In genomic region chr10:77284797-77285196, GRCh38 we compare ENCODE assay signal across 28 cellular contexts.
DNase-seq lines count a peak whose midpoint lies in the region; ATAC-seq and TF ChIP-seq lines count a peak whose summit lies in the region.
"Had no signal": no experiment of that assay in that cellular context is flagged by ENCODE, and none has a peak within 500 bp of the region (broad histone marks: within the 10 kb centered on the region; RNA-seq: fewer than 3 reads in every experiment).

No MANE protein-coding gene starts in this region.

- no peak overlapping the region for H3K4me3 ChIP-seq in PC-3 (ENCODE audit: low read length)
- H3K4me3 ChIP-seq: GM12878, GM23248, MG63 had no signal

- H3K4me2 ChIP-seq in PC-3 (ENCODE audit: low read length): peak overlapping the region; percentile 1; the same call in 1 of the 2 replicates

- peaks cover 75% of the 10 kb centered on the region for H3K4me1 Mint-ChIP-seq in chondrocyte (ENCODE audit: low read depth)
- peaks cover 35% of the 10 kb centered on the region for H3K4me1 Mint-ChIP-seq in type B pancreatic cell (ENCODE audit: unreplicated experiment)

- H3K4me3 Mint-ChIP-seq in chondrocyte (ENCODE audit: unreplicated experiment) (no peak overlapping the region), type B pancreatic cell (peak overlapping the region; percentile 38)
- H3K4me3 Mint-ChIP-seq: CD4-positive, alpha-beta memory T cell; H9 had no signal

- POLR2A ChIA-PET in PC-3 (lab: Charles Lee; ENCODE audit: unreplicated experiment): no interaction called here

- TF ChIP-seq CTCF in PC-3 (conservative IDR thresholded peaks at IDR 0.05; ENCODE audit: low read depth, low read length) (no peak), chondrocyte (IDR thresholded peaks at IDR 0.05) (no peak), type B pancreatic cell (conservative IDR thresholded peaks at IDR 0.05) (no peak)

- H3K27ac Mint-ChIP-seq in chondrocyte (ENCODE audit: unreplicated experiment) (peak overlapping the region; percentile 6), type B pancreatic cell (no peak overlapping the region)
- H3K27ac Mint-ChIP-seq: CD4-positive, alpha-beta memory T cell; H9 had no signal

- peaks cover 2% of the 10 kb centered on the region for H3K9me3 Mint-ChIP-seq in chondrocyte (ENCODE audit: low read depth)
- peaks cover 10% of the 10 kb centered on the region for H3K9me3 Mint-ChIP-seq in type B pancreatic cell

- no peak for ATAC-seq in PC-3
- no peak for ATAC-seq in HG02642 (IDR thresholded peaks at IDR 0.05; ENCODE audit: poor library complexity, unreplicated experiment)
- ATAC-seq: GM12878, Panc1 had no signal

- no peak overlapping the region for H3K27ac ChIP-seq in PC-3 (ENCODE audit: low read length)
- H3K27ac ChIP-seq: GM23248, RWPE1 had no signal

- peaks cover 4% of the 10 kb centered on the region; the same call in 1 of the 2 replicates for H3K36me3 ChIP-seq in PC-3 (ENCODE audit: low read depth, low read length)
- H3K36me3 ChIP-seq: MG63 had no signal

- intact Hi-C loops in PC-3 (cut with micrococcal nuclease): no loop called here

- no TSS peak for BruUV-seq in PC-3 (replicated peaks; lab: Mats Ljungman, UMichigan)

- CTCF ChIA-PET in PC-3 (lab: Charles Lee): no interaction called here

- H4K20me1 ChIP-seq in PC-3 (ENCODE audit: low read length): no peaks in the 10 kb centered on the region

- no peaks in the 10 kb centered on the region for H3F3A ChIP-seq in PC-3 (ENCODE audit: low read length, unreplicated experiment)

- H3K79me2 ChIP-seq in PC-3 (ENCODE audit: low read length): no peaks in the 10 kb centered on the region

- no peak overlapping the region for H3K9ac ChIP-seq in PC-3 (ENCODE audit: low read length)
- H3K9ac ChIP-seq: GM23248 had no signal

- H3K9me2 ChIP-seq in PC-3 (replicated peaks; ENCODE audit: low read length): no peaks in the 10 kb centered on the region; the same call in 1 of the 2 replicates

- H3K27me3 Mint-ChIP-seq in chondrocyte (ENCODE audit: low read depth) (no peaks in the 10 kb centered on the region), type B pancreatic cell (peaks cover 23% of the 10 kb centered on the region)

- DNase-seq in PC-3: peak; percentile 83
- DNase-seq in chondrocyte (ENCODE audit: low spot score): no peak
- DNase-seq in islet precursor cell: peak; percentile 9
- DNase-seq in type B pancreatic cell (ENCODE audit: extremely low spot score, unreplicated experiment): no peak
- DNase-seq in stimulated activated CD8-positive, alpha-beta memory T cell treated with anti-CD3 and anti-CD28 coated beads, Interleukin-4, amount 100 ng/mL, for 48 hours: no peak
- no peak for DNase-seq in NOMO-1 treated with dmso at 0.1 percent for 144 hours (lab: John Stamatoyannopoulos, UW; ENCODE audit: unreplicated experiment)
- DNase-seq: C1 segment of cervical spinal cord; CD4-positive, alpha-beta memory T cell; COR-L47; DMS79; EL; GDM1; GM23248; H9; IMR-90; KG1; MG63; NCI-H1105 treated with DMSO at 0.1 percent for 48 hours; NCI-H146; NCI-H2029 treated with DMSO at 0.1 percent for 48 hours; NCI-H524; NCI-H82; NK-92 treated with Interleukin-12 subunit alpha and Interleukin-12 subunit beta, amount 100 ng/mL, for 24 hours; SHP77 had no signal

- no peaks in the 10 kb centered on the region for H3K27me3 ChIP-seq in PC-3 (ENCODE audit: low read length)
- H3K27me3 ChIP-seq: MG63 had no signal

- H3K9me3 ChIP-seq in PC-3 (ENCODE audit: low read length): 0 out of 2 replicates have a peak, but pooled peaks cover 4% of the 10 kb centered on the region

- H3K4me1 ChIP-seq in PC-3 (ENCODE audit: insufficient read depth, low read length): peaks cover 28% of the 10 kb centered on the region

- peaks cover 1% of the 10 kb centered on the region for H3K36me3 Mint-ChIP-seq in chondrocyte (ENCODE audit: low read depth)
- no peaks in the 10 kb centered on the region for H3K36me3 Mint-ChIP-seq in type B pancreatic cell
- H3K36me3 Mint-ChIP-seq: CD4-positive, alpha-beta memory T cell had no signal

- H2AFZ ChIP-seq in PC-3 (ENCODE audit: low read length): no peak overlapping the region
- H2AFZ ChIP-seq: GM23248 had no signal

Comparison
In these comparisons a context has a peak if more than half of its experiments do, and no peak if none do; other contexts are left out.
1. DNase-seq: peak in PC-3 (single experiment) and islet precursor cell (single experiment); none in chondrocyte (single experiment), type B pancreatic cell (single experiment), stimulated activated CD8-positive, alpha-beta memory T cell treated with anti-CD3 and anti-CD28 coated beads, Interleukin-4, amount 100 ng/mL, for 48 hours (single experiment) and NOMO-1 treated with dmso at 0.1 percent for 144 hours (single experiment).